ENCODE assay signal across 9 cellular contexts in the genomic region with DNA sequence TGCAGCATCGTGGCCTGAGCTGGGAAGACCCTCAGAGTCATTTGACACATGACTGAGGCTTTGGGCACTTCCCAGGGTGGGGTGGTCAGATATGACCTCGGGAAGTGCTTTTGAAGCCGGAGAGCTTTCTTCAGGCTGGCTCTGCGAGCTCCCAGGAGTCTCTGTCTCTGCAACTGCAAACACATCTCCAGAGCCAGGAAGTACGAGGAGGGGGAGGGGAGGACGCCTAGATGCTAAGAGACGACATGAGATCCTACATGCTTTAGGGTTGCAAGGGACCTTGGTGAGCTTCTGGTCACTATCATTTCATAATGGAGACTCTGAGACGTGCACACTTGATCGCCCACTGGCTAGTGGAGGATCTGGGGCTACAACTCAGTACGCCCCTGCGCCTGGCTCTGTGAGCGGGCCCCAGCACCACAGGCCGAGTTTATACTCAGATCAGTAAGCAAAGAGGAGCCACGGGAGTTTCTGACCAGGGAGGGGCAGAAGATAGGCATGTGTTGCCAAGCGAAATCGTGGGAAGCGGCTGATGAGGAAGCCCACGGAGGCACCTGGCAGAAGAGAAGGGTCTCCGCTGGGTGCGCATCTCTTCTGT. TPM values are rescaled to one million over a fixed set of nuclear protein-coding genes. Genes with fewer than 3 reads are reported as not detected.
A peak's percentile ranks its signal among the peaks of the same experiment; 100 is the strongest.
DNase-seq lines count a peak whose midpoint lies in the region; ATAC-seq, FAIRE-seq and TF ChIP-seq lines count a peak whose summit lies in the region.
"Had no signal": no experiment of that assay in that cellular context is flagged by ENCODE, and none has a peak within 500 bp of the region (broad histone marks: within the 10 kb centered on the region; RNA-seq: fewer than 3 reads in every experiment).

No MANE protein-coding gene starts in this region.

- no peak for TF ChIP-seq CTCF in OCI-LY7 (conservative IDR thresholded peaks at IDR 0.05; ENCODE audit: low read length)
- TF ChIP-seq CTCF in H1 (IDR thresholded peaks at IDR 0.05; ENCODE audit: control extremely low read depth in 1 of 3, insufficient read depth in 1 of 3, low read depth in 1 of 3, low read length in 3 of 3), result no peak
- no peak for TF ChIP-seq CTCF in osteoblast (IDR thresholded peaks at IDR 0.05; ENCODE audit: extremely low read depth, low read depth, low read length)
- TF ChIP-seq CTCF in omental fat pad (IDR thresholded peaks at IDR 0.05), result no peak

- H2BK20ac ChIP-seq in H1 (ENCODE audit: low read length), result no peak overlapping the region

- no peaks in the 10 kb centered on the region for H4K20me1 ChIP-seq in OCI-LY7 (ENCODE audit: insufficient read depth, low read length)
- H4K20me1 ChIP-seq in H1 (replicated peaks in 1 of 2; ENCODE audit: control insufficient read depth in 1 of 2, insufficient read depth in 2 of 2, low read length in 2 of 2), result peaks cover 0 to 7% of the 10 kb centered on the region in 2 experiments
- peaks cover 5% of the 10 kb centered on the region for H4K20me1 ChIP-seq in osteoblast (ENCODE audit: insufficient read depth, low read length)

- H2AFZ ChIP-seq in OCI-LY7 (ENCODE audit: low read length) (peak overlapping the region; percentile 95), H1 (ENCODE audit: low read length) (peak overlapping the region; percentile 79), osteoblast (ENCODE audit: low read length) (peak overlapping the region; percentile 25)

- H3K23me2 ChIP-seq in H1 (ENCODE audit: low read depth, low read length), result peaks cover 16% of the 10 kb centered on the region; the same call in 1 of the 2 replicates

- H2BK12ac ChIP-seq in H1 (ENCODE audit: low read depth, low read length), result peak overlapping the region; percentile 1; the same call in 1 of the 2 replicates

- H3K56ac ChIP-seq in H1 (replicated peaks; ENCODE audit: insufficient read length, low read depth, low read length), result no peak overlapping the region

- H3K9ac ChIP-seq in H1 (replicated peaks in 1 of 4; ENCODE audit: extremely low read depth in 1 of 4, low read depth in 3 of 4, low read length in 3 of 4), result no peak overlapping the region

- no peaks in the 10 kb centered on the region; the same call in 1 of the 2 replicates for H3K79me1 ChIP-seq in H1 (ENCODE audit: low read depth, low read length)

- 32% methylated on average over 18 of the region's 20 CpGs; no CpG with 5 or more reads in 1 of the 2 experiments for WGBS in H1 (ENCODE audit: extremely low coverage in 1 of 2, insufficient coverage in 1 of 2, insufficient read length in 1 of 2, insufficient replicate concordance in 2 of 2, low coverage in 1 of 2, low lambda C conversion rate in 2 of 2, missing lambda C conversion rate in 1 of 2), 2 experiments

- H3K9me3 ChIP-seq in OCI-LY7 (ENCODE audit: low read length) (no peaks in the 10 kb centered on the region), H1 (ENCODE audit: insufficient read depth in 2 of 2, low read depth in 1 of 2, low read length in 1 of 2) (no peaks in the 10 kb centered on the region), osteoblast (ENCODE audit: low read depth, low read length) (no peaks in the 10 kb centered on the region)

- ATAC-seq in omental fat pad (ENCODE audit: low FRiP score) (no peak), HG03108 (IDR thresholded peaks at IDR 0.05; ENCODE audit: unreplicated experiment) (no peak)

- no peak overlapping the region for H3K14ac ChIP-seq in H1 (ENCODE audit: insufficient read length)

- no peak for TF ChIP-seq POLR2A in H1 (IDR thresholded peaks at IDR 0.05; ENCODE audit: control extremely low read depth in 1 of 2, low read depth in 2 of 2, low read length in 2 of 2)

- H3K9me2 ChIP-seq in OCI-LY7 (ENCODE audit: insufficient read depth, low read length), result no peaks in the 10 kb centered on the region

- H2BK5ac ChIP-seq in H1 (ENCODE audit: low read depth, low read length), result peak overlapping the region; percentile 0; the same call in 1 of the 2 replicates

- H3K4me2 ChIP-seq in OCI-LY7 (ENCODE audit: low read length), result peak overlapping the region; percentile 64
- H3K4me2 ChIP-seq in H1 (ENCODE audit: insufficient read depth in 1 of 2, low read depth in 2 of 2, low read length in 2 of 2), result peak overlapping the region; percentile 54 to 99
- H3K4me2 ChIP-seq in osteoblast (ENCODE audit: insufficient read depth, low read length), result peak overlapping the region; percentile 56

- peak overlapping the region; percentile 60; the same call in 1 of the 2 replicates for H4K8ac ChIP-seq in H1 (ENCODE audit: extremely low read depth, insufficient read depth, low read length)

- H2BK120ac ChIP-seq in H1 (replicated peaks; ENCODE audit: low read depth, low read length), result no peak overlapping the region

- H3K4me1 ChIP-seq in OCI-LY7 (ENCODE audit: insufficient read depth, low read length, poor library complexity, severe bottlenecking), result peaks cover 21% of the 10 kb centered on the region
- peaks cover 5 to 17% (median 11%) of the 10 kb centered on the region in 4 experiments; a peak in 6 of 7 replicates for H3K4me1 ChIP-seq in H1 (replicated peaks in 1 of 4; ENCODE audit: control insufficient read depth in 3 of 4, insufficient read depth in 4 of 4, low read length in 3 of 4)
- peaks cover 24% of the 10 kb centered on the region for H3K4me1 ChIP-seq in osteoblast (ENCODE audit: insufficient read depth, low read length)

- DNase-seq in EL (peak; percentile 68), OCI-LY7 (ENCODE audit: low spot score) (peak; percentile 67), H1 (ENCODE audit: low read depth in 1 of 2, low spot score in 2 of 2) (no peak), osteoblast (ENCODE audit: insufficient read length, low spot score, missing footprints) (peak; percentile 92), omental fat pad (ENCODE audit: low spot score) (no peak), ureter (ENCODE audit: low spot score) (no peak), NCI-H1105 treated with DMSO at 0.1 percent for 48 hours (lab: John Stamatoyannopoulos, UW) (no peak)

- intact Hi-C loops in OCI-LY7 (cut with micrococcal nuclease; ENCODE audit: unreplicated experiment), result loop anchor here (1.0 kb wide), 5 partner anchors 22 to 199 kb away; no protein-coding TSS in a partner anchor

- no peak overlapping the region for H4K5ac ChIP-seq in H1 (ENCODE audit: insufficient read length, low read depth, low read length)

- H3K4me3 ChIP-seq in OCI-LY7 (ENCODE audit: low read depth, low read length, poor library complexity, severe bottlenecking) (peak overlapping the region; percentile 58), H1 (ENCODE audit: extremely low read depth in 1 of 4, insufficient read depth in 2 of 4, low read depth in 3 of 4, low read length in 4 of 4) (peak overlapping the region; percentile 5 to 56 (median 40); a peak in 6 of 8 replicates), osteoblast (ENCODE audit: insufficient read depth, low read length) (peak overlapping the region; percentile 31)

- TF ChIP-seq RAD21 in H1 (IDR thresholded peaks at IDR 0.05 in 1 of 2, conservative IDR thresholded peaks at IDR 0.05 in 1 of 2; ENCODE audit: low read depth in 2 of 2, low read length in 2 of 2), result no peak

- no peak overlapping the region for H3K4ac ChIP-seq in H1 (replicated peaks; ENCODE audit: insufficient read length, low read depth, low read length)

- no peak for TF ChIP-seq EP300 in H1 (IDR thresholded peaks at IDR 0.05; ENCODE audit: borderline replicate concordance in 1 of 2, low read depth in 2 of 2, low read length in 2 of 2)

- CTCF ChIA-PET in OCI-LY7 (lab: Charles Lee; ENCODE audit: unreplicated experiment) (interaction anchor here (0.5 to 1.7 kb wide), 9 partner anchors 24 to 239 kb away, joined by 3 to 9 read pairs (median 4); no protein-coding TSS in a partner anchor), H1 (lab: Charles Lee; ENCODE audit: partially characterized antibody) (interaction anchor here (0.5 to 4.7 kb wide), 37 partner anchors 9 to 958 kb away, joined by 3 to 70 read pairs (median 4); no protein-coding TSS in a partner anchor)

- no TSS peak for BruUV-seq in OCI-LY7 (replicated peaks; lab: Mats Ljungman, UMichigan)

- H3K27ac ChIP-seq in OCI-LY7 (ENCODE audit: low read depth, low read length, poor library complexity, severe bottlenecking), result no peak overlapping the region
- H3K27ac ChIP-seq in H1 (ENCODE audit: low read depth, low read length), result no peak overlapping the region
- no peak overlapping the region for H3K27ac ChIP-seq in osteoblast (ENCODE audit: low read depth, low read length)
- H3K27ac ChIP-seq: skin epidermis had no signal

- H3K27me3 ChIP-seq in H1 (replicated peaks in 1 of 4; ENCODE audit: control insufficient read depth in 3 of 4, extremely low read depth in 1 of 4, insufficient read depth in 3 of 4, low read length in 3 of 4) (peaks cover 4 to 26% (median 17%) of the 10 kb centered on the region in 4 experiments; a peak in 6 of 7 replicates), osteoblast (ENCODE audit: insufficient read depth, low read length) (peaks cover 28% of the 10 kb centered on the region)

- H3K79me2 ChIP-seq in OCI-LY7 (ENCODE audit: insufficient read depth, low read depth, low read length) (no peaks in the 10 kb centered on the region), H1 (ENCODE audit: control insufficient read depth in 1 of 2, insufficient read depth in 2 of 2, low read length in 2 of 2) (no peaks in the 10 kb centered on the region), osteoblast (ENCODE audit: insufficient read depth, low read length) (no peaks in the 10 kb centered on the region)

- peak; percentile 65 for FAIRE-seq in H1 (lab: Jason Lieb, UNC)

- POLR2A ChIA-PET in OCI-LY7 (lab: Charles Lee), result interaction anchor here (0.6 to 1.3 kb wide), 3 partner anchors 9 to 216 kb away, joined by 3 to 6 read pairs (median 5); no protein-coding TSS in a partner anchor
- POLR2A ChIA-PET in H1 (lab: Charles Lee; ENCODE audit: partially characterized antibody), result interaction anchor here (0.8 to 1.1 kb wide), 3 partner anchors 18 to 101 kb away, joined by 3 to 4 read pairs (median 3); no protein-coding TSS in a partner anchor

- H2AK5ac ChIP-seq in H1 (ENCODE audit: low read depth, low read length), result no peak overlapping the region

- H3K36me3 ChIP-seq in OCI-LY7 (ENCODE audit: insufficient read depth, low read length) (no peaks in the 10 kb centered on the region), H1 (ENCODE audit: control insufficient read depth in 2 of 4, insufficient read depth in 4 of 4, low read length in 3 of 4) (no peaks in the 10 kb centered on the region), osteoblast (ENCODE audit: insufficient read depth, low read length) (no peaks in the 10 kb centered on the region)

- H3K18ac ChIP-seq in H1 (ENCODE audit: extremely low read depth, low read length), result peak overlapping the region; percentile 89

- no peak overlapping the region for H4K91ac ChIP-seq in H1 (replicated peaks; ENCODE audit: insufficient read length, low read length)

- no peak overlapping the region for H2BK15ac ChIP-seq in H1 (ENCODE audit: low read length)

- H3K23ac ChIP-seq in H1 (ENCODE audit: insufficient read length), result no peak overlapping the region

RNA-seq across cellular contexts. Expression of gene MGAT5B, which starts 0.5 kb away (rescaled TPM):
- 1.3 and 2.5 TPM in 2 replicates for total RNA-seq in OCI-LY7 (2014; rRNA removed; shearing (Covaris generic))
- total RNA-seq in OCI-LY7 (2022), result 1.4 and 2.3 TPM in 2 replicates
- 8.2 and 9.3 TPM in 2 replicates for total RNA-seq in H1 (2021; fragmentation: NEBNext Ultra II Directional; extraction: Animal tissue kit (Norgen Biotek cat#: 25700))
- 7.9 and 12.7 TPM in 2 replicates for polyA plus RNA-seq in H1 (2011; rRNA removed)
- 5.2 TPM for polyA plus RNA-seq in H1 (2011; cell fraction: cytosol; rRNA removed)
- polyA plus RNA-seq in H1 (2011; cell fraction: nucleus; rRNA removed), result 21.5 TPM
- 5.2 to 9.6 TPM (median 8.1 TPM) in 4 replicates for polyA plus RNA-seq in H1 (2012, experiment 1 of 2)
- 5.1 TPM for polyA plus RNA-seq in H1 (2012, experiment 2 of 2)
- polyA plus RNA-seq in H1 (2013, experiment 1 of 2), result 7.4 TPM
- 7.1 TPM for polyA plus RNA-seq in H1 (2013, experiment 2 of 2)
- polyA minus RNA-seq in H1 (2011; rRNA and poly(A)+ RNA removed), result 2.6 and 3.8 TPM in 2 replicates
- 3.1 TPM for polyA minus RNA-seq in H1 (2011; cell fraction: cytosol; rRNA and poly(A)+ RNA removed)
- 12.0 TPM for polyA minus RNA-seq in H1 (2011; cell fraction: nucleus; rRNA and poly(A)+ RNA removed)
- 0.36 and 0.59 TPM in 2 replicates for total RNA-seq in osteoblast
- under 1 TPM in 2 of 4 donors, not detected in 2; 0.12 to 0.63 TPM for total RNA-seq in omental fat pad
- 1.7 TPM for total RNA-seq in ureter

Comparison
In these comparisons a context has a peak if more than half of its experiments do, and no peak if none do; other contexts are left out.
1. DNase-seq: peak in EL (single experiment), OCI-LY7 (single experiment) and osteoblast (single experiment); none in H1 (0 of 2), omental fat pad (single experiment), ureter (single experiment) and NCI-H1105 treated with DMSO at 0.1 percent for 48 hours (single experiment).
2. H2AFZ ChIP-seq: peak in every context shown above with its lines; median percentile 95 in OCI-LY7; 79 in H1; 25 in osteoblast.
3. Peak in every context shown above with its lines, with median percentiles within 50 percentile points of each other: H3K4me2 ChIP-seq and H3K4me3 ChIP-seq.